ENCODE assay signal across 10 cellular contexts in the genomic region with DNA sequence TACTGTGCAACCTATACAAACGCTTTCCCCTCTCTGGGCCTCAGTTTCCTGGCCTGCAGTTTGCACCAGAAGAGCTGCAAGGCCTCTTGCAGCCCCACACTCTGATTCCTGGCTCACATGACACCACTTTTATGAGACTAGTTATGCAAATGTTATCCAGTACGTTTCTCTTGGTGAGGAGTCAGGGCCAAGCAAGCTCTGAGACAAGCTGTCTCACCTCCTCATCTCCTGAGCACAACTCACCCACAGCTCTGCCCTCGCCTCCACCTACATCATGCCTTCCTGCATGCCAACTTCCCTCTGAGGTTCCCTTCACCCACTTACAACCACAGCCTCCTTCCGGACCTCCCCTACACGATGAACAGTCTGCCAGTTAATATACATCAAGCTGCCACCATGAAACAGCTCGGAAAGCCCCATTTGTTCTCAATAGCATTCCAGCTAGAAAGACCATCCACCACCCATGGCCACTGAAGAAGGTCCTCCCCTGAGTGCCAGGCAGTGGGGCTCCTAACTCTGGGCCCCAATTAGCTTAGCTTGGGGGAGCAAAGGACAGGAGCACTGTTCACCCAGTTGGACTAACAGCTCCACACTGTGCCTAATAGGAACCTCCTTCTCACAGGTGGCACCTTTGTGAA. TPM values are rescaled to one million over a fixed set of nuclear protein-coding genes. Genes with fewer than 3 reads are reported as not detected.
DNase-seq lines count a peak whose midpoint lies in the region; ATAC-seq lines count a peak whose summit lies in the region.
"Had no signal": no experiment of that assay in that cellular context is flagged by ENCODE, and none has a peak within 500 bp of the region (broad histone marks: within the 10 kb centered on the region; RNA-seq: fewer than 3 reads in every experiment).

No MANE protein-coding gene starts in this region.

- peak overlapping the region in 5 of 6 donors; percentile 48 to 66 (median 59) for H3K27ac Mint-ChIP-seq in naive B cell
- H3K27ac Mint-ChIP-seq: dendritic cell treated with granulocyte-macrophage colony-stimulating factor and Interleukin-4, amounts not matched to agents 40 ng/mL and 50 ng/mL, for 4 days had no signal

- peak; percentile 45 for ATAC-seq in HG03108 (IDR thresholded peaks at IDR 0.05; ENCODE audit: unreplicated experiment)
- peak; percentile 93 to 94 for ATAC-seq in naive B cell (ENCODE audit: low read depth in 2 of 2)
- ATAC-seq in GM21515 (IDR thresholded peaks at IDR 0.05; ENCODE audit: unreplicated experiment), result no peak
- ATAC-seq in HG03045 (IDR thresholded peaks at IDR 0.05; ENCODE audit: unreplicated experiment), result no peak

- H3K4me1 Mint-ChIP-seq in naive B cell, result peaks cover 46 to 63% (median 47%) of the 10 kb centered on the region in 3 donors

- peak; percentile 17 for DNase-seq in Daoy (ENCODE audit: low read depth)
- DNase-seq in activated CD4-positive, alpha-beta T cell treated with anti-CD3 and anti-CD28 coated beads, Interleukin-2, amount 50 U/mL, for 1 hour, result peak; percentile 60
- peak; percentile 75 for DNase-seq in naive B cell
- no peak for DNase-seq in NCI-H187 treated with DMSO at 0.1 percent for 48 hours (lab: John Stamatoyannopoulos, UW)
- DNase-seq in NCI-H345 treated with DMSO at 0.1 percent for 48 hours (lab: John Stamatoyannopoulos, UW; ENCODE audit: unreplicated experiment), result no peak

- peak overlapping the region in 7 of 8 donors; percentile 11 to 68 (median 26) for H3K4me3 Mint-ChIP-seq in naive B cell
- H3K4me3 Mint-ChIP-seq: dendritic cell treated with granulocyte-macrophage colony-stimulating factor and Interleukin-4, amounts not matched to agents 40 ng/mL and 50 ng/mL, for 4 days; neural crest cell had no signal

- no peaks in the 10 kb centered on the region for H3K9me3 Mint-ChIP-seq in naive B cell
- H3K9me3 Mint-ChIP-seq: neural crest cell had no signal

- H3K27me3 Mint-ChIP-seq in naive B cell, result peaks cover 27 to 46% (median 37%) of the 10 kb centered on the region in 3 donors

- H3K36me3 Mint-ChIP-seq in naive B cell, result no peaks in the 10 kb centered on the region

RNA-seq across cellular contexts. Expression of gene CRYGS, which starts 25.0 kb away (rescaled TPM):
- 0.51 and 2.6 TPM in 2 replicates for total RNA-seq in Daoy (2014; rRNA removed; shearing (Covaris generic))
- not detected for polyA plus RNA-seq in naive B cell (ENCODE audit: low read depth in 6 of 6)

RNA-seq across cellular contexts. Expression of gene TBCCD1, which starts 48.0 kb away (rescaled TPM):
- 15.9 and 17.7 TPM in 2 replicates for total RNA-seq in Daoy (2014; rRNA removed; shearing (Covaris generic))
- polyA plus RNA-seq in naive B cell (ENCODE audit: low read depth in 6 of 6), result 10 to 100 TPM; 12.0 to 32.7 (median 19.7) TPM

RNA-seq across cellular contexts. Expression of gene DNAJB11, which starts 51.4 kb away (rescaled TPM):
- 137 and 142 TPM in 2 replicates for total RNA-seq in Daoy (2014; rRNA removed; shearing (Covaris generic))
- 10 to 100 TPM; 31.3 to 41.1 (median 37.7) TPM for polyA plus RNA-seq in naive B cell (ENCODE audit: low read depth in 6 of 6)

Comparison
In these comparisons a context has a peak if more than half of its experiments do, and no peak if none do; other contexts are left out.
1. DNase-seq: peak in Daoy (single experiment), activated CD4-positive, alpha-beta T cell treated with anti-CD3 and anti-CD28 coated beads, Interleukin-2, amount 50 U/mL, for 1 hour (single experiment) and naive B cell (single experiment); none in NCI-H187 treated with DMSO at 0.1 percent for 48 hours (single experiment) and NCI-H345 treated with DMSO at 0.1 percent for 48 hours (single experiment).
2. ATAC-seq: peak in HG03108 (single experiment) and naive B cell (2 of 2); none in GM21515 (single experiment) and HG03045 (single experiment).